ENCODE assay signal across 1 cellular context in genomic region chr11:18705651-18706281, GRCh38.
TF ChIP-seq lines count a peak whose summit lies in the region.

No MANE protein-coding gene starts in this region.

TF ChIP-seq in endothelial cell of umbilical vein, 7 proteins besides CTCF, POLR2A, EP300 and RAD21:
- no peak for TF ChIP-seq FOS (IDR thresholded peaks at IDR 0.05; ENCODE audit: borderline replicate concordance, insufficient read depth, low read length)
- no peak for TF ChIP-seq EZH2 (IDR thresholded peaks at IDR 0.05; ENCODE audit: borderline replicate concordance, low read depth, low read length, severe bottlenecking)
- no peak for TF ChIP-seq MYC (IDR thresholded peaks at IDR 0.05; ENCODE audit: low read depth, low read length)
- TF ChIP-seq POLR2AphosphoS5 (IDR thresholded peaks at IDR 0.05; ENCODE audit: insufficient read depth, low read depth, low read length): no peak
- TF ChIP-seq, protein P1, sequence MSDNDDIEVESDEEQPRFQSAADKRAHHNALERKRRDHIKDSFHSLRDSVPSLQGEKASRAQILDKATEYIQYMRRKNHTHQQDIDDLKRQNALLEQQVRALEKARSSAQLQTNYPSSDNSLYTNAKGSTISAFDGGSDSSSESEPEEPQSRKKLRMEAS (IDR thresholded peaks at IDR 0.05; ENCODE audit: insufficient read depth, insufficient read length): no peak
- no peak for TF ChIP-seq JUN (IDR thresholded peaks at IDR 0.05; ENCODE audit: borderline replicate concordance, insufficient read depth, insufficient read length, low read depth)
- no peak for TF ChIP-seq GATA2 (IDR thresholded peaks at IDR 0.05; ENCODE audit: insufficient read depth, insufficient read length, low read depth, low read length)
